Comparison of ENCODE assay signal across 10 cellular contexts in genomic region chr6:7691675-7692452, GRCh38. TPM values are rescaled to one million over a fixed set of nuclear protein-coding genes. Genes with fewer than 3 reads are reported as not detected.
DNase-seq lines count a peak whose midpoint lies in the region; ATAC-seq lines count a peak whose summit lies in the region.
"Had no signal": no experiment of that assay in that cellular context is flagged by ENCODE, and none has a peak within 500 bp of the region (broad histone marks: within the 10 kb centered on the region; RNA-seq: fewer than 3 reads in every experiment).

No MANE protein-coding gene starts in this region.

- no peaks in the 10 kb centered on the region for H3K9me3 Mint-ChIP-seq in activated naive CD8-positive, alpha-beta T cell treated with anti-CD3 and anti-CD28 coated beads, Interleukin-2, amount 50 U/mL, for 24 hours

- peaks cover 26% of the 10 kb centered on the region for H3K27me3 Mint-ChIP-seq in activated naive CD8-positive, alpha-beta T cell treated with anti-CD3 and anti-CD28 coated beads, Interleukin-2, amount 50 U/mL, for 24 hours

- H3K4me3 Mint-ChIP-seq in activated naive CD8-positive, alpha-beta T cell treated with anti-CD3 and anti-CD28 coated beads, Interleukin-2, amount 50 U/mL, for 24 hours: no peak overlapping the region

- in situ Hi-C loops in ACHN (cut with HindIII; ENCODE audit: low pct_ligation_motif_present, low pct_unique_long_range_greater_than_20kb, low sequenced_read_pairs): no loop called here

- intact Hi-C loops in left colon (cut with DNase I, micrococcal nuclease): no loop called here

- peak; percentile 40 for DNase-seq in ACHN
- DNase-seq in HK-2 (ENCODE audit: unreplicated experiment): peak; percentile 20
- DNase-seq in activated naive CD8-positive, alpha-beta T cell treated with anti-CD3 and anti-CD28 coated beads, Interleukin-2, amount 50 U/mL, for 24 hours: peak; percentile 9
- peak in 1 of 2 donors; percentile 18 for DNase-seq in left colon
- no peak for DNase-seq in effector CD8-positive, alpha-beta T cell (lab: John Stamatoyannopoulos, UW)
- DNase-seq in activated CD4-positive, CD25-positive, alpha-beta regulatory T cell treated with anti-CD3 and anti-CD28 coated beads, Interleukin-2, amount 50 U/mL, for 72 hours: no peak
- DNase-seq in T-helper 2 cell: no peak
- DNase-seq: activated naive CD4-positive, alpha-beta T cell treated with anti-CD3 and anti-CD28 coated beads, Interleukin-2, amount 50 U/mL, for 16 hours; DMS79 had no signal

- H3K36me3 Mint-ChIP-seq in activated naive CD8-positive, alpha-beta T cell treated with anti-CD3 and anti-CD28 coated beads, Interleukin-2, amount 50 U/mL, for 24 hours (ENCODE audit: low read depth): no peaks in the 10 kb centered on the region

- no peak overlapping the region for H3K27ac Mint-ChIP-seq in activated naive CD8-positive, alpha-beta T cell treated with anti-CD3 and anti-CD28 coated beads, Interleukin-2, amount 50 U/mL, for 24 hours

- peak; percentile 86 for ATAC-seq in activated naive CD8-positive, alpha-beta T cell treated with anti-CD3 and anti-CD28 coated beads, Interleukin-2, amount 50 U/mL, for 24 hours
- ATAC-seq in left colon (peak; percentile 81), HG03095 (IDR thresholded peaks at IDR 0.05; ENCODE audit: unreplicated experiment) (no peak)

- peaks cover 4% of the 10 kb centered on the region for H3K4me1 Mint-ChIP-seq in activated naive CD8-positive, alpha-beta T cell treated with anti-CD3 and anti-CD28 coated beads, Interleukin-2, amount 50 U/mL, for 24 hours

RNA-seq across cellular contexts. Expression of gene BMP6, which starts 34.0 kb away (rescaled TPM):
- 1 to 10 TPM; 1.0 to 2.1 TPM for total RNA-seq in left colon

Comparison
In these comparisons a context has a peak if more than half of its experiments do, and no peak if none do; other contexts are left out.
1. DNase-seq: peak in ACHN (single experiment), HK-2 (single experiment) and activated naive CD8-positive, alpha-beta T cell treated with anti-CD3 and anti-CD28 coated beads, Interleukin-2, amount 50 U/mL, for 24 hours (single experiment); none in effector CD8-positive, alpha-beta T cell (single experiment), activated CD4-positive, CD25-positive, alpha-beta regulatory T cell treated with anti-CD3 and anti-CD28 coated beads, Interleukin-2, amount 50 U/mL, for 72 hours (single experiment) and T-helper 2 cell (0 of 5).